ENCODE assay signal across 15 cellular contexts in the genomic region with DNA sequence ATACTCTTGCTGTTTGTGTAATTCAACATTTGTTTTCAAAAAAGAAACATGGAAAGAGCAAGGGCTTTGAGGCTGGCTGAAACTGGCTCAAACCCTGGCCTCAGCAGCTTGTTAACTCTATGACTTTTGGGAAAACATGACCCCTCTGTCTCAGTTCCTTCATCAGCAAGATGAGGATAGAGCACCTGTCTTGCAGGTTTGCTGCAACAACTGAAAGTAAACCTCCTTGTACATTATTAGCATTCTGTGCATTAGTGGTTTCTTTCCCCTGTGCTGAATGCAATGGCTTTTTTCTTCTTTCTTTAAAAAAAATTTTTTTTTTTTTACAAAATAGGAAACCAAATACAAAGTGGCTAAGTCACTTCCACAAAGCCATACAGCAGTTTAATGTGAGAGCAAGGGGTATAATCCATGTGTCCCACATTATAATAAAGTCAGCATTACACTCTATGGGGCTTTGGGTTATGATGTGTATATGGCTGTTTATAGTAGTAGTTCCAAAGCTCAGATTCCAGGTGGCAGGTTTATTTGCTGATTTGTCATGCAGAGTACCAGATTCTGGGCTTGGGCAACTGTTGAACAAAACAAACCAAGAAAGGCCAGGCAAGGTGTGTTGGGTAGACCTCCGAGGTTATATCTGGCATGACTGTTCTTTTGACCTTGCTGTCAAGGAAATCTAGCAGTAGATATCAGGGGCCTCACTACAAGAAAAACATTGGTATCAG.
"Had no signal": no experiment of that assay in that cellular context is flagged by ENCODE, and none has a peak within 500 bp of the region (broad histone marks: within the 10 kb centered on the region; RNA-seq: fewer than 3 reads in every experiment).

No MANE protein-coding gene starts in this region.

- H3K4me2 ChIP-seq: smooth muscle cell had no signal

- H3K27me3 ChIP-seq: cardiac muscle cell, gastroesophageal sphincter, tibial artery had no signal

- H3K27ac ChIP-seq: cardiac muscle cell, coronary artery, gastroesophageal sphincter, tibial artery, WERI-Rb-1 had no signal

- H3K36me3 ChIP-seq: cardiac muscle cell, gastroesophageal sphincter, tibial artery, WERI-Rb-1 had no signal

- H3K4me3 ChIP-seq: cardiac muscle cell, coronary artery, gastroesophageal sphincter, lung, smooth muscle cell, tibial artery had no signal

- ATAC-seq: gastroesophageal sphincter; naive thymus-derived CD8-positive, alpha-beta T cell; right cardiac atrium had no signal

- H3K9me3 ChIP-seq: gastroesophageal sphincter, tibial artery had no signal

- DNase-seq: activated CD4-positive, alpha-beta T cell treated with anti-CD3 and anti-CD28 coated beads for 36 hours; activated CD8-positive, alpha-beta T cell treated with anti-CD3 and anti-CD28 coated beads for 36 hours; activated naive CD4-positive, alpha-beta T cell treated with Interleukin-2 at 50 U/mL for 16 hours; activated naive CD8-positive, alpha-beta T cell treated with anti-CD3 and anti-CD28 coated beads, Interleukin-2, amount 50 U/mL, for 24 hours; effector CD4-positive, alpha-beta T cell; naive thymus-derived CD8-positive, alpha-beta T cell; nucleus accumbens; right cardiac atrium; tibial artery; WERI-Rb-1 had no signal
